ENCODE assay signal across 28 cellular contexts in the genomic region with DNA sequence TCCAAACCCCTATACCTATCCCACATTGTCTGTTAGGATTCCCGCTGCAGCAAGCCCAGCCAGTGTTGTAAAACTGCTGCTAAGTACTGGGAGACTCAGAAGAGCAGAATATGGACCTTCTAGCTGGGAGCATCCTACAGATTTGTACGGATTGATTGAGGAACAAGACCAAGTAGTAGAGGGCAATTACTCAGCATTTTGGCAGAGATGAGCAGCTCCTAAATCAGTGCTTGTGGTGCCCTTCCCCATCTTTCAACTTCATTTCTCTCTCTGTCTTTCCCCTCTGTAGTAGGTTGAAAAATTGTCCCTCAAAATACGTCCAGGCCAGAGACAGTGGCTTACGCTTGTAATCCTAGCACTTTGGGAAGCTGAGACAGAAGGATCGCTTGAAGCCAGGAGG. TPM values are rescaled to one million over a fixed set of nuclear protein-coding genes. Genes with fewer than 3 reads are reported as not detected.
A peak's percentile ranks its signal among the peaks of the same experiment; 100 is the strongest.
DNase-seq lines count a peak whose midpoint lies in the region; ATAC-seq, FAIRE-seq and TF ChIP-seq lines count a peak whose summit lies in the region.
"Had no signal": no experiment of that assay in that cellular context is flagged by ENCODE, and none has a peak within 500 bp of the region (broad histone marks: within the 10 kb centered on the region; RNA-seq: fewer than 3 reads in every experiment).

No MANE protein-coding gene starts in this region.

- H3K9ac ChIP-seq in H1 (replicated peaks in 1 of 4; ENCODE audit: extremely low read depth in 1 of 4, low read depth in 3 of 4, low read length in 3 of 4) = no peak overlapping the region
- no peak overlapping the region for H3K9ac ChIP-seq in neuronal stem cell (ENCODE audit: low read depth, low read length, poor library complexity)
- H3K9ac ChIP-seq: BLaER1 had no signal

- H4K8ac ChIP-seq in H1 (ENCODE audit: extremely low read depth, insufficient read depth, low read length) (no peak overlapping the region), neuronal stem cell (ENCODE audit: low read depth, low read length) (no peak overlapping the region)

- no peak for DNase-seq in T-helper 17 cell
- DNase-seq in H1 (ENCODE audit: low read depth in 1 of 2, low spot score in 2 of 2) = no peak
- no peak for DNase-seq in neuronal stem cell (ENCODE audit: low spot score)
- DNase-seq in T-helper 1 cell = no peak
- no peak for DNase-seq in dedifferentiated amniotic fluid mesenchymal stem cell (ENCODE audit: extremely low spot score)
- DNase-seq: 8988T; ACHN; BE2C; C1 segment of cervical spinal cord; CD4-positive, alpha-beta memory T cell; CD4-positive, CD25-positive, alpha-beta regulatory T cell; CD8-positive, alpha-beta memory T cell; COR-L47; DMS 273 treated with DMSO at 0.1 percent for 48 hours; DMS153; DMS53; DMS79; DND-41; EL; GDM1 had no signal

- H3K4me3 ChIP-seq in H1 (ENCODE audit: extremely low read depth in 1 of 4, insufficient read depth in 2 of 4, low read depth in 3 of 4, low read length in 4 of 4) (no peak overlapping the region), neuronal stem cell (ENCODE audit: low read length in 2 of 2) (no peak overlapping the region)
- H3K4me3 ChIP-seq: BLaER1, GM12878 had no signal

- no peaks in the 10 kb centered on the region for H3K36me3 Mint-ChIP-seq in T-helper 17 cell (ENCODE audit: low read depth)
- H3K36me3 Mint-ChIP-seq: CD14-positive monocyte; CD4-positive, alpha-beta memory T cell; CD4-positive, CD25-positive, alpha-beta regulatory T cell; CD8-positive, alpha-beta memory T cell had no signal

- H3K36me3 ChIP-seq in H1 (ENCODE audit: control insufficient read depth in 2 of 4, insufficient read depth in 4 of 4, low read length in 3 of 4) (no peaks in the 10 kb centered on the region), neuronal stem cell (replicated peaks in 1 of 2; ENCODE audit: control insufficient read depth in 2 of 2, insufficient read depth in 2 of 2, low read length in 2 of 2) (no peaks in the 10 kb centered on the region)
- H3K36me3 ChIP-seq: BE2C, BLaER1 had no signal

- H3K56ac ChIP-seq in H1 (replicated peaks; ENCODE audit: insufficient read length, low read depth, low read length) = no peak overlapping the region

- H2BK12ac ChIP-seq in H1 (ENCODE audit: low read depth, low read length) (peak overlapping the region; percentile 82; the same call in 1 of the 2 replicates), neuronal stem cell (ENCODE audit: low read length) (no peak overlapping the region)

- TF ChIP-seq RAD21 in H1 (IDR thresholded peaks at IDR 0.05 in 1 of 2, conservative IDR thresholded peaks at IDR 0.05 in 1 of 2; ENCODE audit: low read depth in 2 of 2, low read length in 2 of 2) = no peak

- 88% methylated on average over 5 of the region's 5 CpGs; no CpG with 5 or more reads in 1 of the 2 experiments for WGBS in H1 (ENCODE audit: extremely low coverage in 1 of 2, insufficient coverage in 1 of 2, insufficient read length in 1 of 2, insufficient replicate concordance in 2 of 2, low coverage in 1 of 2, low lambda C conversion rate in 2 of 2, missing lambda C conversion rate in 1 of 2), 2 experiments
- WGBS in neuronal stem cell (ENCODE audit: extremely low coverage in 2 of 2, insufficient read length in 2 of 2, insufficient replicate concordance in 1 of 2), 2 donors = no CpG with 5 or more reads among the region's 5 CpGs

- POLR2A ChIA-PET in H1 (lab: Charles Lee; ENCODE audit: partially characterized antibody) = interaction anchor here (0.8 to 0.9 kb wide), 2 partner anchors 11 to 43 kb away, joined by 3 to 4 read pairs; no protein-coding TSS in a partner anchor

- H3K18ac ChIP-seq in H1 (ENCODE audit: extremely low read depth, low read length) (peak overlapping the region; percentile 38; the same call in 1 of the 2 replicates), neuronal stem cell (ENCODE audit: low read length) (peak overlapping the region; percentile 36)

- H4K91ac ChIP-seq in H1 (replicated peaks; ENCODE audit: insufficient read length, low read length) (no peak overlapping the region), neuronal stem cell (ENCODE audit: low read depth, low read length, poor library complexity) (no peak overlapping the region)

- H3K79me1 ChIP-seq in H1 (ENCODE audit: low read depth, low read length) (no peaks in the 10 kb centered on the region), neuronal stem cell (ENCODE audit: low read depth, low read length) (no peaks in the 10 kb centered on the region)

- no peak overlapping the region for H3K23ac ChIP-seq in H1 (ENCODE audit: insufficient read length)
- no peak overlapping the region for H3K23ac ChIP-seq in neuronal stem cell (ENCODE audit: low read depth, low read length, poor library complexity)

- H3K14ac ChIP-seq in H1 (ENCODE audit: insufficient read length) = no peak overlapping the region
- H3K14ac ChIP-seq in neuronal stem cell (ENCODE audit: low read length) = no peak overlapping the region

- no peak for TF ChIP-seq CTCF in H1 (IDR thresholded peaks at IDR 0.05; ENCODE audit: control extremely low read depth in 1 of 3, insufficient read depth in 1 of 3, low read depth in 1 of 3, low read length in 3 of 3)

- no peak for FAIRE-seq in H1 (lab: Jason Lieb, UNC)
- FAIRE-seq: A204.1, GM12892, GM18507 had no signal

- peak overlapping the region; percentile 15 for H2BK120ac ChIP-seq in H1 (replicated peaks; ENCODE audit: low read depth, low read length)
- no peak overlapping the region for H2BK120ac ChIP-seq in neuronal stem cell (ENCODE audit: low read depth, low read length)

- peak overlapping the region; percentile 35; the same call in 1 of the 2 replicates for H2BK20ac ChIP-seq in H1 (ENCODE audit: low read length)

- H3K4me1 ChIP-seq in H1 (replicated peaks in 1 of 4; ENCODE audit: control insufficient read depth in 3 of 4, insufficient read depth in 4 of 4, low read length in 3 of 4) = peaks cover 0 to 6% (median 0%) of the 10 kb centered on the region in 4 experiments; a peak in 2 of 7 replicates
- H3K4me1 ChIP-seq in neuronal stem cell (ENCODE audit: control insufficient read depth in 2 of 2, insufficient read depth in 1 of 2, low read depth in 1 of 2, low read length in 2 of 2) = peaks cover 1 to 3% of the 10 kb centered on the region in 2 donors
- H3K4me1 ChIP-seq: BE2C had no signal

- no peak for TF ChIP-seq EP300 in H1 (IDR thresholded peaks at IDR 0.05; ENCODE audit: borderline replicate concordance in 1 of 2, low read depth in 2 of 2, low read length in 2 of 2)

- H2BK5ac ChIP-seq in H1 (ENCODE audit: low read depth, low read length) = peak overlapping the region; percentile 60; the same call in 1 of the 2 replicates
- H2BK5ac ChIP-seq in neuronal stem cell (ENCODE audit: low read length) = no peak overlapping the region

- CTCF ChIA-PET in H1 (lab: Charles Lee; ENCODE audit: partially characterized antibody) = interaction anchor here (1.2 kb wide), 1 partner anchor 71 kb away, joined by 3 read pairs; no protein-coding TSS in a partner anchor

- ATAC-seq in T-helper 17 cell = no peak
- no peak for ATAC-seq in GM21423 (IDR thresholded peaks at IDR 0.05; ENCODE audit: unreplicated experiment)
- ATAC-seq in HG02798 (IDR thresholded peaks at IDR 0.05; ENCODE audit: poor library complexity, unreplicated experiment) = no peak

- H3K4ac ChIP-seq in H1 (replicated peaks; ENCODE audit: insufficient read length, low read depth, low read length) (no peak overlapping the region), neuronal stem cell (ENCODE audit: low read length) (no peak overlapping the region)

- no peak overlapping the region for H3K4me3 Mint-ChIP-seq in T-helper 17 cell
- H3K4me3 Mint-ChIP-seq: CD14-positive monocyte; CD4-positive, alpha-beta memory T cell; CD4-positive, CD25-positive, alpha-beta regulatory T cell; CD8-positive, alpha-beta memory T cell had no signal

- TF ChIP-seq POLR2A in H1 (IDR thresholded peaks at IDR 0.05; ENCODE audit: control extremely low read depth in 1 of 2, low read depth in 2 of 2, low read length in 2 of 2) = no peak

- H3K27me3 ChIP-seq in H1 (replicated peaks in 1 of 4; ENCODE audit: control insufficient read depth in 3 of 4, extremely low read depth in 1 of 4, insufficient read depth in 3 of 4, low read length in 3 of 4) = no peaks in the 10 kb centered on the region
- peaks cover 0 to 3% (median 0%) of the 10 kb centered on the region in 3 experiments for H3K27me3 ChIP-seq in neuronal stem cell (ENCODE audit: control insufficient read depth in 3 of 3, insufficient read depth in 3 of 3, low read depth in 1 of 3, low read length in 3 of 3)
- H3K27me3 ChIP-seq: BE2C, BLaER1 had no signal

- no peaks in the 10 kb centered on the region for H3K23me2 ChIP-seq in H1 (ENCODE audit: low read depth, low read length)

- no peak overlapping the region for H2BK15ac ChIP-seq in H1 (ENCODE audit: low read length)
- H2BK15ac ChIP-seq in neuronal stem cell (ENCODE audit: low read length) = no peak overlapping the region

- H3K9me3 ChIP-seq in T-helper 17 cell (ENCODE audit: control insufficient read depth, low read length, poor library complexity, severe bottlenecking) (no peaks in the 10 kb centered on the region), H1 (ENCODE audit: insufficient read depth in 2 of 2, low read depth in 1 of 2, low read length in 1 of 2) (peaks cover 5 to 8% of the 10 kb centered on the region in 2 experiments; a peak in 2 of 4 replicates), neuronal stem cell (replicated peaks in 1 of 2; ENCODE audit: control insufficient read depth in 2 of 2, insufficient read depth in 1 of 2, low read depth in 1 of 2, low read length in 2 of 2) (peaks cover 6% of the 10 kb centered on the region in 2 donors)
- H3K9me3 ChIP-seq: BE2C had no signal

- no peaks in the 10 kb centered on the region for H4K20me1 ChIP-seq in H1 (replicated peaks in 1 of 2; ENCODE audit: control insufficient read depth in 1 of 2, insufficient read depth in 2 of 2, low read length in 2 of 2)
- H4K20me1 ChIP-seq: BLaER1 had no signal

- H3K27ac ChIP-seq in H1 (ENCODE audit: low read depth, low read length) = no peak overlapping the region
- H3K27ac ChIP-seq in neuronal stem cell (replicated peaks; ENCODE audit: low read length) = no peak overlapping the region
- H3K27ac ChIP-seq: BLaER1 had no signal

- no peak overlapping the region for H4K5ac ChIP-seq in H1 (ENCODE audit: insufficient read length, low read depth, low read length)

- H3K27me3 Mint-ChIP-seq in T-helper 17 cell = peaks cover 7% of the 10 kb centered on the region

- H2AK5ac ChIP-seq in H1 (ENCODE audit: low read depth, low read length) (no peak overlapping the region), neuronal stem cell (ENCODE audit: low read depth, low read length) (peak overlapping the region; percentile 17)

- H2AFZ ChIP-seq in H1 (ENCODE audit: low read length) (0 out of 2 replicates have a peak overlapping the region, but pooled peaks have one; percentile 78), neuronal stem cell (ENCODE audit: low read length) (peak overlapping the region; percentile 9)

- peak overlapping the region; percentile 45 for H3K27ac Mint-ChIP-seq in T-helper 17 cell
- H3K27ac Mint-ChIP-seq: CD14-positive monocyte; CD8-positive, alpha-beta memory T cell had no signal

- H3K79me2 ChIP-seq in H1 (ENCODE audit: control insufficient read depth in 1 of 2, insufficient read depth in 2 of 2, low read length in 2 of 2) = no peaks in the 10 kb centered on the region

- H3K4me2 ChIP-seq in H1 (ENCODE audit: insufficient read depth in 1 of 2, low read depth in 2 of 2, low read length in 2 of 2) (no peak overlapping the region), neuronal stem cell (ENCODE audit: insufficient read depth, low read length, poor library complexity, severe bottlenecking) (no peak overlapping the region)
- H3K4me2 ChIP-seq: BLaER1 had no signal

- no peaks in the 10 kb centered on the region for H3K4me1 Mint-ChIP-seq in T-helper 17 cell
- H3K4me1 Mint-ChIP-seq: CD14-positive monocyte; CD4-positive, alpha-beta memory T cell; CD4-positive, CD25-positive, alpha-beta regulatory T cell; CD8-positive, alpha-beta memory T cell had no signal

RNA-seq across cellular contexts. Expression of gene HTR1D, which starts 37.3 kb away (rescaled TPM):
- total RNA-seq in T-helper 17 cell = not detected
- total RNA-seq in H1 (2021; fragmentation: NEBNext Ultra II Directional; extraction: Animal tissue kit (Norgen Biotek cat#: 25700)) = 11.5 and 13.0 TPM in 2 replicates
- polyA plus RNA-seq in H1 (2011; rRNA removed) = 8.8 and 11.5 TPM in 2 replicates
- 6.6 TPM for polyA plus RNA-seq in H1 (2011; cell fraction: cytosol; rRNA removed)
- 8.3 TPM for polyA plus RNA-seq in H1 (2011; cell fraction: nucleus; rRNA removed)
- 5.1 to 7.7 TPM (median 5.6 TPM) in 4 replicates for polyA plus RNA-seq in H1 (2012, experiment 1 of 2)
- 5.3 TPM for polyA plus RNA-seq in H1 (2012, experiment 2 of 2)
- polyA plus RNA-seq in H1 (2013, experiment 1 of 2) = 3.1 TPM
- polyA plus RNA-seq in H1 (2013, experiment 2 of 2) = 2.6 TPM
- polyA minus RNA-seq in H1 (2011; rRNA and poly(A)+ RNA removed) = 7.1 and 14.7 TPM in 2 replicates
- 5.4 TPM for polyA minus RNA-seq in H1 (2011; cell fraction: cytosol; rRNA and poly(A)+ RNA removed)
- 5.6 TPM for polyA minus RNA-seq in H1 (2011; cell fraction: nucleus; rRNA and poly(A)+ RNA removed)
- 1.9 TPM for polyA plus RNA-seq in neuronal stem cell (2013, experiment 1 of 2)
- 2.1 TPM for polyA plus RNA-seq in neuronal stem cell (2013, experiment 2 of 2)
- total RNA-seq: CD4-positive, alpha-beta memory T cell; CD4-positive, CD25-positive, alpha-beta regulatory T cell; CD8-positive, alpha-beta memory T cell; GM12878 had no signal
- polyA plus RNA-seq: CD14-positive monocyte; CD4-positive, alpha-beta memory T cell; CD4-positive, CD25-positive, alpha-beta regulatory T cell; CD8-positive, alpha-beta memory T cell had no signal

Comparison
In these comparisons a context has a peak if more than half of its experiments do, and no peak if none do; other contexts are left out.
1. RNA of gene HTR1D, which starts 37.3 kb away (total RNA-seq): 11.5 to 13.0 TPM in H1; not detected in T-helper 17 cell; every median in the first group is over 10 times any median in the second.